25 cellular contexts compared by ENCODE assay signal in genomic region chr6:91506509-91506908, GRCh38.
"Had no signal": no experiment of that assay in that cellular context is flagged by ENCODE, and none has a peak within 500 bp of the region (broad histone marks: within the 10 kb centered on the region; RNA-seq: fewer than 3 reads in every experiment).

No MANE protein-coding gene starts in this region.

- H3K27ac ChIP-seq: esophagus squamous epithelium, neural progenitor cell, parathyroid adenoma, right atrium auricular region, sigmoid colon, stomach, thyroid gland had no signal

- H3K4me3 Mint-ChIP-seq: effector memory CD8-positive, alpha-beta T cell; immature natural killer cell; mesothelial cell of epicardium; naive thymus-derived CD4-positive, alpha-beta T cell; nephron; neural progenitor cell; stimulated activated effector memory CD8-positive, alpha-beta T cell treated with anti-CD3 and anti-CD28 coated beads, Interleukin-12 subunit alpha, Interleukin-12 subunit beta, amount 100 ng/mL, for 72 hours; type B pancreatic cell had no signal

- H3K27ac Mint-ChIP-seq: effector memory CD8-positive, alpha-beta T cell; immature natural killer cell; mesothelial cell of epicardium; naive thymus-derived CD4-positive, alpha-beta T cell; nephron; neural progenitor cell; progenitor cell of endocrine pancreas; stimulated activated effector memory CD8-positive, alpha-beta T cell treated with anti-CD3 and anti-CD28 coated beads, Interleukin-12 subunit alpha, Interleukin-12 subunit beta, amount 100 ng/mL, for 72 hours; type B pancreatic cell had no signal

- ATAC-seq: effector memory CD8-positive, alpha-beta T cell; naive thymus-derived CD4-positive, alpha-beta T cell; stimulated activated effector memory CD8-positive, alpha-beta T cell treated with anti-CD3 and anti-CD28 coated beads, Interleukin-12 subunit alpha, Interleukin-12 subunit beta, amount 100 ng/mL, for 72 hours had no signal

- H3K4me1 Mint-ChIP-seq: immature natural killer cell; mesothelial cell of epicardium; naive thymus-derived CD4-positive, alpha-beta T cell; nephron; stimulated activated effector memory CD8-positive, alpha-beta T cell treated with anti-CD3 and anti-CD28 coated beads, Interleukin-12 subunit alpha, Interleukin-12 subunit beta, amount 100 ng/mL, for 72 hours had no signal

- H3K9me3 Mint-ChIP-seq: type B pancreatic cell had no signal

- H3K36me3 Mint-ChIP-seq: immature natural killer cell; mesothelial cell of epicardium; naive thymus-derived CD4-positive, alpha-beta T cell; stimulated activated effector memory CD8-positive, alpha-beta T cell treated with anti-CD3 and anti-CD28 coated beads, Interleukin-12 subunit alpha, Interleukin-12 subunit beta, amount 100 ng/mL, for 72 hours; type B pancreatic cell had no signal

- H3K4me3 ChIP-seq: esophagus squamous epithelium, lung, neural progenitor cell, right atrium auricular region, sigmoid colon, stomach, thyroid gland had no signal

- DNase-seq: cortex of kidney; effector memory CD8-positive, alpha-beta T cell; erythroblast; esophagus squamous epithelium; hypothalamus; immature natural killer cell; islet precursor cell; kidney glomerular epithelial cell; mesenchymal stem cell; naive thymus-derived CD4-positive, alpha-beta T cell; sigmoid colon; stimulated activated CD4-positive, alpha-beta T cell treated with anti-CD3 and anti-CD28 coated beads, Interleukin-2, amount 100 ng/mL, for 24 hours; stimulated activated CD4-positive, alpha-beta T cell treated with anti-CD3 and anti-CD28 coated beads, Interleukin-4, amount 100 ng/mL, for 24 hours; stimulated activated naive CD4-positive, alpha-beta T cell treated with Interleukin-2 at 50 U/mL for 16 hours; stomach; thyroid gland had no signal

- H3K27me3 Mint-ChIP-seq: effector memory CD8-positive, alpha-beta T cell; naive thymus-derived CD4-positive, alpha-beta T cell; progenitor cell of endocrine pancreas; type B pancreatic cell had no signal
